1 cellular context compared by ENCODE assay signal in genomic region chr19:38274734-38275133, GRCh38.
TF ChIP-seq lines count a peak whose summit lies in the region.

No MANE protein-coding gene starts in this region.

TF ChIP-seq in HepG2, 621 proteins besides CTCF, POLR2A, EP300 and RAD21:
- no peak for TF ChIP-seq ZFYVE20 (CRISPR knock-in tag; IDR thresholded peaks at IDR 0.05; ENCODE audit: borderline replicate concordance, low read depth)
- no peak for TF ChIP-seq TMF1 (CRISPR knock-in tag; IDR thresholded peaks at IDR 0.05; ENCODE audit: low read depth)
- no peak for TF ChIP-seq HMG20B (CRISPR knock-in tag; conservative IDR thresholded peaks at IDR 0.05)
- no peak for TF ChIP-seq ZNF354B (CRISPR knock-in tag; IDR thresholded peaks at IDR 0.05)
- TF ChIP-seq NFYB (CRISPR knock-in tag; IDR thresholded peaks at IDR 0.05): no peak
- TF ChIP-seq HOXA5 (CRISPR knock-in tag; IDR thresholded peaks at IDR 0.05): no peak
- TF ChIP-seq XRCC5 (optimal IDR thresholded peaks at IDR 0.05; ENCODE audit: low read length): no peak
- TF ChIP-seq ZNF740 (CRISPR knock-in tag; IDR thresholded peaks at IDR 0.05): no peak
- TF ChIP-seq ZNF790 (CRISPR knock-in tag; IDR thresholded peaks at IDR 0.05; ENCODE audit: borderline replicate concordance): no peak
- TF ChIP-seq RERE (CRISPR knock-in tag; IDR thresholded peaks at IDR 0.05; ENCODE audit: low read depth): no peak
